16 cellular contexts compared by ENCODE assay signal in the genomic region with DNA sequence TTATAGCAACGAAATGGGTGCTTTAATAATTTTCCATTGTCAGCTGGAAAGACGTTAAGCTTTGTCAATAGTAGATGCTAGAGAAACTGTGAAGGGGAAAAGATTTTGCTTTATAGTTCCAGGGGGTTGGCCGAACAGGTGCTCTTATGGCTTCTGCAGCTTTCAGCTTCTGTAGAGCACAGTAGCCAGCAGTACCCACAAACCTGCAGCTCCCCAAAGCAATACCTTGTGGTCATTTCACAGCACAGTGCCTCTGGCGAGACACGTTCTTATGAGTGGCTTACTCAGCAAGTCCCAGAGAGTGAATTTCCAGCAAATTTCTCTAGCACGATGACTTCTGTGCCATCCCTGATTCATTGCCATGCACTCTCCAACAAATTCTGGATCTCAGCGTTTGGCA.
A peak's percentile ranks its signal among the peaks of the same experiment; 100 is the strongest.
DNase-seq lines count a peak whose midpoint lies in the region; ATAC-seq and TF ChIP-seq lines count a peak whose summit lies in the region.
"Had no signal": no experiment of that assay in that cellular context is flagged by ENCODE, and none has a peak within 500 bp of the region (broad histone marks: within the 10 kb centered on the region; RNA-seq: fewer than 3 reads in every experiment).

No MANE protein-coding gene starts in this region.

- H3K4me1 ChIP-seq in Caco-2: peaks cover 20% of the 10 kb centered on the region
- H3K4me1 ChIP-seq: BE2C, Peyer's patch had no signal

- H3K27ac Mint-ChIP-seq in Caco-2 (ENCODE audit: unreplicated experiment): peak overlapping the region; percentile 60

- ATAC-seq in GM21529 (IDR thresholded peaks at IDR 0.05; ENCODE audit: unreplicated experiment): no peak
- ATAC-seq: SK-N-SH treated with all-trans-retinoic acid at 6 μM for 48 hours had no signal

- in situ Hi-C loops in GM13977 (cut with MboI; ENCODE audit: low pct_unique_long_range_greater_than_20kb, low sequenced_read_pairs, unreplicated experiment): no loop called here

- no peak overlapping the region for H3K4me3 ChIP-seq in Caco-2 (ENCODE audit: low read depth, low read length)
- H3K4me3 ChIP-seq: MG63, Peyer's patch had no signal

- H3K36me3 ChIP-seq in Caco-2 (ENCODE audit: control insufficient read depth, insufficient read depth, low read length): no peaks in the 10 kb centered on the region
- H3K36me3 ChIP-seq: BE2C, MG63, Peyer's patch had no signal

- peaks cover 20% of the 10 kb centered on the region for H3K9me3 ChIP-seq in Caco-2
- H3K9me3 ChIP-seq: BE2C, MG63 had no signal

- DNase-seq in Caco-2 (no peak), NCI-H1092 treated with DMSO at 0.1 percent for 48 hours (lab: John Stamatoyannopoulos, UW) (peak; percentile 75), NCI-H774 (lab: John Stamatoyannopoulos, UW) (peak; percentile 42), kidney tubule cell (ENCODE audit: low spot score) (peak; percentile 6), NCI-H2081 treated with DMSO at 0.1 percent for 48 hours (lab: John Stamatoyannopoulos, UW) (no peak), GM13977 (ENCODE audit: low spot score) (no peak)
- DNase-seq: BE2C, DMS79, MG63, NCI-H1105, NCI-H187, NCI-H226, NCI-H524 treated with DMSO at 0.1 percent for 48 hours, Peyer's patch had no signal

- peaks cover 50% of the 10 kb centered on the region for H3K9me3 Mint-ChIP-seq in Caco-2 (ENCODE audit: unreplicated experiment)

- no TSS peak for BruUV-seq in Caco-2 (replicated peaks; lab: Mats Ljungman, UMichigan)

- CTCF ChIA-PET in Caco-2 (lab: Charles Lee): interaction anchor here (0.6 kb wide), 1 partner anchor 1318 kb away, joined by 3 read pairs; no protein-coding TSS in a partner anchor

- TF ChIP-seq CTCF in Caco-2 (IDR thresholded peaks at IDR 0.05; ENCODE audit: insufficient read depth in 1 of 2, low read depth in 1 of 2, low read length in 1 of 2, severe bottlenecking in 1 of 2, unreplicated experiment in 1 of 2): no peak
- TF ChIP-seq CTCF in GM13977 (IDR thresholded peaks at IDR 0.05; ENCODE audit: extremely low read depth, insufficient read depth, missing control alignments): no peak

- peaks cover 15% of the 10 kb centered on the region for H3K36me3 Mint-ChIP-seq in Caco-2 (ENCODE audit: insufficient read depth, unreplicated experiment)

- H3K4me1 Mint-ChIP-seq in Caco-2 (ENCODE audit: low read depth, unreplicated experiment): peaks cover 13% of the 10 kb centered on the region

- H3K27me3 Mint-ChIP-seq in Caco-2 (ENCODE audit: insufficient read depth, unreplicated experiment): no peaks in the 10 kb centered on the region

- H3K27me3 ChIP-seq in Caco-2 (replicated peaks; ENCODE audit: control insufficient read depth, insufficient read depth, low read length): no peaks in the 10 kb centered on the region
- H3K27me3 ChIP-seq: BE2C, MG63, Peyer's patch had no signal

- H3K4me3 Mint-ChIP-seq in Caco-2 (ENCODE audit: unreplicated experiment): no peak overlapping the region

- POLR2A ChIA-PET in Caco-2 (lab: Charles Lee): no interaction called here

- intact Hi-C loops in Caco-2 (cut with micrococcal nuclease; ENCODE audit: unreplicated experiment): loop anchor here (5.0 kb wide), 1 partner anchor 137 kb away; no protein-coding TSS in a partner anchor

Comparison
In these comparisons a context has a peak if more than half of its experiments do, and no peak if none do; other contexts are left out.
1. DNase-seq: peak in NCI-H1092 treated with DMSO at 0.1 percent for 48 hours (single experiment), NCI-H774 (single experiment) and kidney tubule cell (single experiment); none in Caco-2 (0 of 2), NCI-H2081 treated with DMSO at 0.1 percent for 48 hours (single experiment) and GM13977 (single experiment).